Comparison of ENCODE assay signal across 8 cellular contexts in genomic region chr5:111197523-111197922, GRCh38. TPM values are rescaled to one million over a fixed set of nuclear protein-coding genes. Genes with fewer than 3 reads are reported as not detected.
DNase-seq lines count a peak whose midpoint lies in the region; ATAC-seq and TF ChIP-seq lines count a peak whose summit lies in the region.
"Had no signal": no experiment of that assay in that cellular context is flagged by ENCODE, and none has a peak within 500 bp of the region (broad histone marks: within the 10 kb centered on the region; RNA-seq: fewer than 3 reads in every experiment).

No MANE protein-coding gene starts in this region.

- H3K4me1 ChIP-seq in mesendoderm (ENCODE audit: control insufficient read depth, low read depth, low read length) = no peaks in the 10 kb centered on the region

- no peak overlapping the region for H3K4me2 ChIP-seq in mesendoderm (ENCODE audit: low read length)

- no peak overlapping the region for H3K18ac ChIP-seq in mesendoderm (ENCODE audit: low read length)

- H3K23ac ChIP-seq in mesendoderm (ENCODE audit: low read length) = no peak overlapping the region

- no peak overlapping the region for H2BK15ac ChIP-seq in mesendoderm (replicated peaks; ENCODE audit: low read depth)

- no peaks in the 10 kb centered on the region for H3K9me3 Mint-ChIP-seq in CD4-positive, alpha-beta T cell

- H3K4me3 Mint-ChIP-seq in CD4-positive, alpha-beta T cell = no peak overlapping the region

- CTCF ChIA-PET in CD4-positive, alpha-beta T cell (lab: Charles Lee) = no interaction called here

- no peaks in the 10 kb centered on the region for H3K36me3 ChIP-seq in mesendoderm (ENCODE audit: control insufficient read depth, insufficient read depth, low read length)

- H2AK5ac ChIP-seq in mesendoderm (ENCODE audit: low read length) = no peak overlapping the region

- H3K4me3 ChIP-seq in cardiac fibroblast (replicated peaks in 1 of 2; ENCODE audit: low read depth in 2 of 2, low read length in 2 of 2) = no peak overlapping the region
- no peak overlapping the region for H3K4me3 ChIP-seq in mesendoderm (ENCODE audit: low read length)

- intact Hi-C loops in CD4-positive, alpha-beta T cell (cut with DNase I, micrococcal nuclease) = no loop called here

- no peak overlapping the region for H3K4ac ChIP-seq in mesendoderm (ENCODE audit: low read depth, low read length)

- H3K27me3 ChIP-seq in mesendoderm (ENCODE audit: insufficient read depth, low read length, poor library complexity) = no peaks in the 10 kb centered on the region
- peaks cover 8% of the 10 kb centered on the region for H3K27me3 ChIP-seq in CD4-positive, alpha-beta T cell (ENCODE audit: control insufficient read depth, insufficient read depth, low read length)

- no peaks in the 10 kb centered on the region for H3K79me2 ChIP-seq in mesendoderm (ENCODE audit: control insufficient read depth, insufficient read depth, low read length)

- no CpG with 5 or more reads among the region's 1 CpG for WGBS in mesendoderm (ENCODE audit: extremely low coverage, insufficient coverage, low lambda C conversion rate)

- no peaks in the 10 kb centered on the region for H3K9me3 ChIP-seq in CD4-positive, alpha-beta T cell (ENCODE audit: control insufficient read depth, low read length)

- no peak overlapping the region for H3K27ac Mint-ChIP-seq in CD4-positive, alpha-beta T cell

- no peak for ATAC-seq in CD4-positive, alpha-beta T cell (ENCODE audit: poor library complexity)
- ATAC-seq in GM19467 (IDR thresholded peaks at IDR 0.05; ENCODE audit: unreplicated experiment) = no peak
- no peak for ATAC-seq in HG02852 (IDR thresholded peaks at IDR 0.05; ENCODE audit: unreplicated experiment)

- no peaks in the 10 kb centered on the region for H3K36me3 Mint-ChIP-seq in CD4-positive, alpha-beta T cell (ENCODE audit: low read depth)

- H3K9ac ChIP-seq in mesendoderm (ENCODE audit: low read length) = no peak overlapping the region

- no peak overlapping the region for H2BK5ac ChIP-seq in mesendoderm (ENCODE audit: low read length)

- TF ChIP-seq CTCF in cardiac fibroblast (IDR thresholded peaks at IDR 0.05; ENCODE audit: low read depth, low read length) = no peak
- TF ChIP-seq CTCF in CD4-positive, alpha-beta T cell (IDR thresholded peaks at IDR 0.05) = no peak

- H3K27me3 Mint-ChIP-seq in CD4-positive, alpha-beta T cell = peaks cover 6% of the 10 kb centered on the region

- H4K5ac ChIP-seq in mesendoderm (ENCODE audit: low read length) = no peak overlapping the region

- H3K4me1 Mint-ChIP-seq in CD4-positive, alpha-beta T cell (ENCODE audit: low read depth) = no peaks in the 10 kb centered on the region

- H2BK120ac ChIP-seq in mesendoderm (ENCODE audit: low read depth, low read length) = no peak overlapping the region

- no peak overlapping the region for H3K27ac ChIP-seq in mesendoderm (ENCODE audit: low read depth, low read length)
- H3K27ac ChIP-seq in CD4-positive, alpha-beta T cell (ENCODE audit: low read depth, low read length) = no peak overlapping the region

- H3K56ac ChIP-seq in mesendoderm (ENCODE audit: low read length) = no peak overlapping the region

- POLR2A ChIA-PET in CD4-positive, alpha-beta T cell (lab: Charles Lee) = interaction anchor here (0.6 kb wide), 1 partner anchor 1848 kb away, joined by 3 read pairs; no protein-coding TSS in a partner anchor

- H3K79me1 ChIP-seq in mesendoderm (ENCODE audit: low read length) = no peaks in the 10 kb centered on the region

- DNase-seq in EL (peak; percentile 13), Kasumi-1 (lab: John Stamatoyannopoulos, UW) (peak; percentile 3 to 14), cardiac fibroblast (ENCODE audit: low read depth in 2 of 2) (peak; percentile 9 to 24), mesendoderm (peak; percentile 19)
- no peak for DNase-seq in CD4-positive, alpha-beta T cell
- DNase-seq: RPMI8226 had no signal

- peak overlapping the region; percentile 39 for H4K8ac ChIP-seq in mesendoderm (ENCODE audit: low read depth, low read length)

RNA-seq across cellular contexts. Expression of gene CAMK4, which starts 26.7 kb away (rescaled TPM):
- 2.7 TPM for polyA plus RNA-seq in mesendoderm (2013, experiment 1 of 2)
- 2.0 TPM for polyA plus RNA-seq in mesendoderm (2013, experiment 2 of 2)
- 100 to 1,000 TPM; 202 to 225 TPM for total RNA-seq in CD4-positive, alpha-beta T cell

Comparison
In these comparisons a context has a peak if more than half of its experiments do, and no peak if none do; other contexts are left out.
1. DNase-seq: peak in EL (single experiment), Kasumi-1 (2 of 2), cardiac fibroblast (2 of 2) and mesendoderm (single experiment); none in CD4-positive, alpha-beta T cell (0 of 10).